ENCODE assay signal across 15 cellular contexts in genomic region chr7:55971045-55971444, GRCh38. TPM values are rescaled to one million over a fixed set of nuclear protein-coding genes. Genes with fewer than 3 reads are reported as not detected.
A peak's percentile ranks its signal among the peaks of the same experiment; 100 is the strongest.
DNase-seq lines count a peak whose midpoint lies in the region; ATAC-seq and TF ChIP-seq lines count a peak whose summit lies in the region.
"Had no signal": no experiment of that assay in that cellular context is flagged by ENCODE, and none has a peak within 500 bp of the region (broad histone marks: within the 10 kb centered on the region; RNA-seq: fewer than 3 reads in every experiment).

No MANE protein-coding gene starts in this region.

- H3K27me3 ChIP-seq in Loucy (ENCODE audit: insufficient read depth, low read length, poor library complexity, severe bottlenecking) (no peaks in the 10 kb centered on the region), lower lobe of right lung (ENCODE audit: low read depth) (no peaks in the 10 kb centered on the region), tibial artery (no peaks in the 10 kb centered on the region)

- peaks cover 17% of the 10 kb centered on the region for H4K20me1 ChIP-seq in Loucy (ENCODE audit: insufficient read depth, low read length, poor library complexity, severe bottlenecking)

- no peaks in the 10 kb centered on the region for H3K9me2 ChIP-seq in Loucy (replicated peaks; ENCODE audit: low read depth, low read length)

- H3K4me1 Mint-ChIP-seq in effector memory CD8-positive, alpha-beta T cell (ENCODE audit: low read depth in 2 of 2) = peaks cover 20 to 52% of the 10 kb centered on the region in 2 donors
- peaks cover 13% of the 10 kb centered on the region for H3K4me1 Mint-ChIP-seq in HFFc6 (ENCODE audit: low read depth)

- DNase-seq in NCI-H345 treated with DMSO at 0.1 percent for 48 hours (lab: John Stamatoyannopoulos, UW; ENCODE audit: unreplicated experiment) (peak; percentile 82), renal cortical epithelial cell (ENCODE audit: low read depth) (peak; percentile 18), lower lobe of right lung (no peak), HFFc6 (no peak), tibial artery (no peak)
- no peak for DNase-seq in effector memory CD8-positive, alpha-beta T cell
- DNase-seq: activated CD4-positive, alpha-beta T cell treated with anti-CD3 and anti-CD28 coated beads for 48 hours; midbrain; NCI-H446; nucleus accumbens; stimulated activated CD4-positive, alpha-beta T cell treated with anti-CD3 and anti-CD28 coated beads, Interleukin-12 subunit alpha, Interleukin-12 subunit beta, amount 100 ng/mL, for 4 hours; stimulated activated naive CD8-positive, alpha-beta T cell treated with anti-CD3 and anti-CD28 coated beads, Interleukin-15, amount 100 ng/mL, for 72 hours; T-helper 1 cell had no signal

- no peak overlapping the region for H2AFZ ChIP-seq in Loucy (ENCODE audit: low read length)

- H3K9me3 ChIP-seq in Loucy (ENCODE audit: insufficient read depth, low read depth, low read length) (no peaks in the 10 kb centered on the region), lower lobe of right lung (no peaks in the 10 kb centered on the region), tibial artery (no peaks in the 10 kb centered on the region)
- H3K9me3 ChIP-seq: HAP-1 had no signal

- H3K9me3 Mint-ChIP-seq in effector memory CD8-positive, alpha-beta T cell = no peaks in the 10 kb centered on the region
- no peaks in the 10 kb centered on the region for H3K9me3 Mint-ChIP-seq in HFFc6
- H3K9me3 Mint-ChIP-seq: stimulated activated naive CD8-positive, alpha-beta T cell treated with anti-CD3 and anti-CD28 coated beads, Interleukin-15, amount 100 ng/mL, for 72 hours had no signal

- peaks cover 65% of the 10 kb centered on the region for H3K79me2 ChIP-seq in Loucy (ENCODE audit: insufficient read depth, low read length)

- TF ChIP-seq CTCF in Loucy (conservative IDR thresholded peaks at IDR 0.05; ENCODE audit: low read length) (no peak), lower lobe of right lung (IDR thresholded peaks at IDR 0.05) (no peak), HFFc6 (IDR thresholded peaks at IDR 0.05) (no peak), tibial artery (IDR thresholded peaks at IDR 0.05) (no peak)

- no peak for ATAC-seq in effector memory CD8-positive, alpha-beta T cell (replicated peaks)
- ATAC-seq in lower lobe of right lung = no peak
- ATAC-seq: stimulated activated naive CD8-positive, alpha-beta T cell treated with anti-CD3 and anti-CD28 coated beads, Interleukin-15, amount 100 ng/mL, for 72 hours had no signal

- H3K4me2 ChIP-seq in Loucy (ENCODE audit: low read depth, low read length, poor library complexity, severe bottlenecking) = peak overlapping the region; percentile 20

- H3K4me3 ChIP-seq in Loucy (ENCODE audit: low read length, poor library complexity, severe bottlenecking) (no peak overlapping the region), lower lobe of right lung (no peak overlapping the region), tibial artery (no peak overlapping the region)
- H3K4me3 ChIP-seq: HAP-1 had no signal

- no peaks in the 10 kb centered on the region for H3K27me3 Mint-ChIP-seq in effector memory CD8-positive, alpha-beta T cell
- peaks cover 4% of the 10 kb centered on the region; the same call in 1 of the 2 replicates for H3K27me3 Mint-ChIP-seq in HFFc6 (ENCODE audit: insufficient read depth)
- H3K27me3 Mint-ChIP-seq: stimulated activated naive CD8-positive, alpha-beta T cell treated with anti-CD3 and anti-CD28 coated beads, Interleukin-15, amount 100 ng/mL, for 72 hours had no signal

- H3K4me1 ChIP-seq in Loucy (ENCODE audit: insufficient read depth, low read length, poor library complexity, severe bottlenecking) (peaks cover 27% of the 10 kb centered on the region), lower lobe of right lung (peaks cover 9% of the 10 kb centered on the region), tibial artery (peaks cover 0 to 17% (median 4%) of the 10 kb centered on the region in 4 donors)
- H3K4me1 ChIP-seq: HAP-1 had no signal

- peak overlapping the region; percentile 61 to 79 for H3K27ac Mint-ChIP-seq in effector memory CD8-positive, alpha-beta T cell
- H3K27ac Mint-ChIP-seq in HFFc6 = no peak overlapping the region

- H3K36me3 Mint-ChIP-seq in effector memory CD8-positive, alpha-beta T cell (ENCODE audit: insufficient read depth) = peaks cover 19% of the 10 kb centered on the region
- peaks cover 14% of the 10 kb centered on the region for H3K36me3 Mint-ChIP-seq in HFFc6 (ENCODE audit: low read depth)

- H3K36me3 ChIP-seq in Loucy (ENCODE audit: insufficient read depth, low read length) (no peaks in the 10 kb centered on the region), lower lobe of right lung (peaks cover 6% of the 10 kb centered on the region), tibial artery (peaks cover 0 to 24% (median 0%) of the 10 kb centered on the region in 3 donors)

- H3F3A ChIP-seq in Loucy (ENCODE audit: low read depth) = no peaks in the 10 kb centered on the region

- no peak overlapping the region for H3K27ac ChIP-seq in lower lobe of right lung
- no peak overlapping the region for H3K27ac ChIP-seq in tibial artery

- intact Hi-C loops in lower lobe of right lung (cut with DNase I) = no loop called here
- intact Hi-C loops in tibial artery (cut with DNase I; ENCODE audit: low total_unique reads) = no loop called here

- H3K9ac ChIP-seq in Loucy (ENCODE audit: low read depth, low read length, poor library complexity, severe bottlenecking) = no peak overlapping the region

- H3K4me3 Mint-ChIP-seq in effector memory CD8-positive, alpha-beta T cell = no peak overlapping the region
- no peak overlapping the region for H3K4me3 Mint-ChIP-seq in HFFc6
- H3K4me3 Mint-ChIP-seq: stimulated activated naive CD8-positive, alpha-beta T cell treated with anti-CD3 and anti-CD28 coated beads, Interleukin-15, amount 100 ng/mL, for 72 hours had no signal

RNA-seq across cellular contexts. Expression of gene NIPSNAP2, which starts 6.7 kb away (rescaled TPM):
- 58.0 and 78.6 TPM in 2 replicates for total RNA-seq in renal cortical epithelial cell
- total RNA-seq in lower lobe of right lung = 52.9 TPM
- 10 to 100 TPM; 27.6 to 34.0 (median 30.6) TPM for total RNA-seq in HFFc6 (2021; fragmentation: NEBNext Ultra II Directional; extraction: Animal tissue kit (Norgen Biotek cat#: 25700))

RNA-seq across cellular contexts. Expression of gene MRPS17, which starts 19.4 kb away (rescaled TPM):
- total RNA-seq in renal cortical epithelial cell (15.6 and 28.0 TPM in 2 replicates), lower lobe of right lung (10.2 TPM)
- 10 to 100 TPM; 14.5 to 20.1 (median 16.2) TPM for total RNA-seq in HFFc6 (2021; fragmentation: NEBNext Ultra II Directional; extraction: Animal tissue kit (Norgen Biotek cat#: 25700))

Comparison
In these comparisons a context has a peak if more than half of its experiments do, and no peak if none do; other contexts are left out.
1. DNase-seq: peak in NCI-H345 treated with DMSO at 0.1 percent for 48 hours (single experiment) and renal cortical epithelial cell (single experiment); none in effector memory CD8-positive, alpha-beta T cell (0 of 3), lower lobe of right lung (single experiment), HFFc6 (single experiment) and tibial artery (0 of 2).